In genomic region chr1:167761400-167761799, GRCh38 we compare ENCODE assay signal across 21 cellular contexts. TPM values are rescaled to one million over a fixed set of nuclear protein-coding genes. Genes with fewer than 3 reads are reported as not detected.
DNase-seq lines count a peak whose midpoint lies in the region; ATAC-seq and TF ChIP-seq lines count a peak whose summit lies in the region.
"Had no signal": no experiment of that assay in that cellular context is flagged by ENCODE, and none has a peak within 500 bp of the region (broad histone marks: within the 10 kb centered on the region; RNA-seq: fewer than 3 reads in every experiment).

No MANE protein-coding gene starts in this region.

- peaks cover 35% of the 10 kb centered on the region for H3K4me1 Mint-ChIP-seq in activated naive CD4-positive, alpha-beta T cell treated with anti-CD3 and anti-CD28 coated beads, Interleukin-2, amount 50 U/mL, for 24 hours
- H3K4me1 Mint-ChIP-seq in central memory CD8-positive, alpha-beta T cell, result peaks cover 20% of the 10 kb centered on the region

- POLR2A ChIA-PET in A673 (lab: Charles Lee; ENCODE audit: low non-redundant PET), result no interaction called here

- peak overlapping the region; percentile 8 for H3K4me3 Mint-ChIP-seq in activated naive CD4-positive, alpha-beta T cell treated with anti-CD3 and anti-CD28 coated beads, Interleukin-2, amount 50 U/mL, for 24 hours
- H3K4me3 Mint-ChIP-seq in central memory CD8-positive, alpha-beta T cell, result no peak overlapping the region
- H3K4me3 Mint-ChIP-seq: nephron had no signal

- WGBS in adrenal gland, 4 donors, result 43 to 61% (median 53%) methylated on average over 2 of the region's 2 CpGs

- H3K36me3 ChIP-seq in A673 (ENCODE audit: insufficient read depth, low read length, poor library complexity, severe bottlenecking), result no peaks in the 10 kb centered on the region
- peaks cover 0 to 1% of the 10 kb centered on the region in 2 donors for H3K36me3 ChIP-seq in adrenal gland (replicated peaks in 1 of 2)
- H3K36me3 ChIP-seq: thyroid gland had no signal

- TF ChIP-seq CTCF in A673 (conservative IDR thresholded peaks at IDR 0.05; ENCODE audit: low read depth, low read length), result no peak
- no peak for TF ChIP-seq CTCF in omental fat pad (IDR thresholded peaks at IDR 0.05)
- no peak for TF ChIP-seq CTCF in adrenal gland (IDR thresholded peaks at IDR 0.05)

- H3K27ac ChIP-seq in A673 (ENCODE audit: low read depth, low read length, poor library complexity, severe bottlenecking) (no peak overlapping the region), adrenal gland (no peak overlapping the region)
- H3K27ac ChIP-seq: foreskin keratinocyte, GM23248, thyroid gland had no signal

- peaks cover 12% of the 10 kb centered on the region for H3K4me1 ChIP-seq in A673 (ENCODE audit: insufficient read depth, low read length, poor library complexity, severe bottlenecking)
- peaks cover 13 to 34% of the 10 kb centered on the region in 2 donors for H3K4me1 ChIP-seq in adrenal gland (replicated peaks in 1 of 2)

- CTCF ChIA-PET in A673 (lab: Charles Lee), result no interaction called here

- ATAC-seq in central memory CD8-positive, alpha-beta T cell (replicated peaks; ENCODE audit: extremely low read depth, poor library complexity, severe bottlenecking), result no peak
- no peak for ATAC-seq in omental fat pad (ENCODE audit: low FRiP score)
- ATAC-seq in stimulated activated naive CD8-positive, alpha-beta T cell treated with anti-CD3 and anti-CD28 coated beads, Interleukin-15, Interleukin-2, amounts not matched to agents 100 U/mL and 50 U/mL, for 24 hours, result no peak
- ATAC-seq: foreskin keratinocyte, right cardiac atrium had no signal

- no peaks in the 10 kb centered on the region for H3K9me3 Mint-ChIP-seq in activated naive CD4-positive, alpha-beta T cell treated with anti-CD3 and anti-CD28 coated beads, Interleukin-2, amount 50 U/mL, for 24 hours
- H3K9me3 Mint-ChIP-seq in central memory CD8-positive, alpha-beta T cell, result no peaks in the 10 kb centered on the region
- H3K9me3 Mint-ChIP-seq: activated T-helper 2 cell treated with anti-CD3 and anti-CD28 coated beads, Interferon-gamma antibody, Interleukin-2, Interleukin-4, amounts not matched to agents 10 μg/mL and 5 μg/mL and 100 μg/mL, durations not matched to agents 14 hours and 24 hours and 36 hours; nephron had no signal

- no peak for DNase-seq in activated naive CD4-positive, alpha-beta T cell treated with anti-CD3 and anti-CD28 coated beads, Interleukin-2, amount 50 U/mL, for 16 hours
- DNase-seq in NOMO-1 treated with DMSO at 0.1 percent for 48 hours (lab: John Stamatoyannopoulos, UW; ENCODE audit: unreplicated experiment) (peak; percentile 65), A673 (ENCODE audit: low spot score) (no peak), omental fat pad (ENCODE audit: low spot score) (no peak), adrenal gland (no peak)
- DNase-seq in central memory CD8-positive, alpha-beta T cell (ENCODE audit: low spot score in 2 of 2), result no peak
- DNase-seq in stimulated activated naive CD8-positive, alpha-beta T cell treated with anti-CD3 and anti-CD28 coated beads, Interleukin-15, Interleukin-2, amounts not matched to agents 100 U/mL and 50 U/mL, for 24 hours, result no peak
- DNase-seq: activated CD4-positive, alpha-beta T cell treated with anti-CD3 and anti-CD28 coated beads, Interleukin-2, amount 50 U/mL, for 48 hours; DMS153; effector CD8-positive, alpha-beta T cell; foreskin keratinocyte; GM23248; MM.1S; NCI-H748 treated with DMSO at 0.1 percent for 48 hours; right cardiac atrium; stimulated activated CD4-positive, alpha-beta T cell treated with anti-CD3 and anti-CD28 coated beads, Interleukin-2, amount 100 ng/mL, for 24 hours; T1000; thyroid gland had no signal

- H3K9me3 ChIP-seq in A673 (ENCODE audit: low read depth, low read length, poor library complexity, severe bottlenecking) (no peaks in the 10 kb centered on the region), adrenal gland (replicated peaks in 1 of 3) (no peaks in the 10 kb centered on the region)
- H3K9me3 ChIP-seq: thyroid gland had no signal

- TF ChIP-seq POLR2A in adrenal gland (IDR thresholded peaks at IDR 0.05), result no peak

- H3K4me3 ChIP-seq in A673 (ENCODE audit: low read depth, low read length, poor library complexity, severe bottlenecking) (no peak overlapping the region), adrenal gland (no peak overlapping the region)
- H3K4me3 ChIP-seq: GM23248, thyroid gland had no signal

- intact Hi-C loops in A673 (cut with micrococcal nuclease; ENCODE audit: unreplicated experiment) (no loop called here), adrenal gland (cut with DNase I) (no loop called here)

- H3K27me3 Mint-ChIP-seq in activated naive CD4-positive, alpha-beta T cell treated with anti-CD3 and anti-CD28 coated beads, Interleukin-2, amount 50 U/mL, for 24 hours, result no peaks in the 10 kb centered on the region
- H3K27me3 Mint-ChIP-seq in central memory CD8-positive, alpha-beta T cell, result no peaks in the 10 kb centered on the region

- H3K27ac Mint-ChIP-seq in activated naive CD4-positive, alpha-beta T cell treated with anti-CD3 and anti-CD28 coated beads, Interleukin-2, amount 50 U/mL, for 24 hours, result peak overlapping the region; percentile 17
- H3K27ac Mint-ChIP-seq in central memory CD8-positive, alpha-beta T cell (ENCODE audit: low read depth), result peak overlapping the region; percentile 22

- H3K27me3 ChIP-seq in A673 (replicated peaks; ENCODE audit: insufficient read depth, low read depth, low read length, poor library complexity) (no peaks in the 10 kb centered on the region), adrenal gland (no peaks in the 10 kb centered on the region)
- H3K27me3 ChIP-seq: foreskin keratinocyte, thyroid gland had no signal

- BruUV-seq in A673 (replicated peaks; lab: Mats Ljungman, UMichigan), result no TSS peak

- peaks cover 2% of the 10 kb centered on the region for H3K36me3 Mint-ChIP-seq in activated naive CD4-positive, alpha-beta T cell treated with anti-CD3 and anti-CD28 coated beads, Interleukin-2, amount 50 U/mL, for 24 hours
- H3K36me3 Mint-ChIP-seq in central memory CD8-positive, alpha-beta T cell (ENCODE audit: insufficient read depth), result no peaks in the 10 kb centered on the region

RNA-seq across cellular contexts. Expression of gene MPZL1, which starts 39.6 kb away (rescaled TPM):
- total RNA-seq in A673 (2021) (87.8 and 90.4 TPM in 2 replicates), omental fat pad (100 to 1,000 TPM; 102 to 116 (median 108) TPM), adrenal gland (100 to 1,000 TPM in 1 of 8 donors, 10 to 100 TPM in 7; 32.5 to 101 (median 65.0) TPM)
- 10 to 100 TPM; 12.1 to 87.5 (median 20.6) TPM for polyA plus RNA-seq in adrenal gland
